Comparison of ENCODE assay signal across 8 cellular contexts in the genomic region with DNA sequence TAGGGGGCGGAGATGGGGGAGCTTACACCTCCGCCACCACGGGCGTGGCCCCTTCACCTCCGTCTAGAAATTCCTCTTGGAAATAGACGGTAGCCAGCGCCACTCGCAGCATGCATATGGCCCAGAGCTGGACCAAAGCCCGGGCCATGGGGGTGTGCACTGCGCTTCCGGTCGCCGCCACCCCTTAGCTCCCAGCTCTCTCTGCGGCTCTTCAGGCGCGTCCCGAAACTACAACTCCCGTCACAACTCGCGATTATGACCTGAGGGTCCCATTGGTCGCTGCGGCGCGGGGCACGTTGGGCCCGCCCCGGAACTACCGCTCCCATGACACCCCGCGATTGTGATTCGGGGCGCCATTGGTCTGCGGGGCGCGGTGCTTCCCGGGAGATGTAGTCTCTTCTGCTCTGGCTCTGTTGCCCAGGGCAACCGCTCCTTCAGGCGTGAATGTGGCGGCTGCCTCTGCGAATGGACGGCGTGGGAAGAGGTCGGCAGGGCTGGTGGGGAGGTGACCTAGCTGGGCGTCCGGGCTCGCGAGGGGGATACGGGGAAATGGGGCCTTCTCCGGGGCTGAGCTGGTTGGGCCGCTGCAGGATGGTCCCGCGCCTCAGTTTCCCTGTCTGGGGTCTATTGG. TPM values are rescaled to one million over a fixed set of nuclear protein-coding genes. Genes with fewer than 3 reads are reported as not detected.
DNase-seq lines count a peak whose midpoint lies in the region; ATAC-seq, FAIRE-seq and TF ChIP-seq lines count a peak whose summit lies in the region.

A gene (plus strand): TSS at position 413 of the 631 bp plus-strand sequence. CDS start 4,399 bp downstream, outside the sequence.
A gene with protein sequence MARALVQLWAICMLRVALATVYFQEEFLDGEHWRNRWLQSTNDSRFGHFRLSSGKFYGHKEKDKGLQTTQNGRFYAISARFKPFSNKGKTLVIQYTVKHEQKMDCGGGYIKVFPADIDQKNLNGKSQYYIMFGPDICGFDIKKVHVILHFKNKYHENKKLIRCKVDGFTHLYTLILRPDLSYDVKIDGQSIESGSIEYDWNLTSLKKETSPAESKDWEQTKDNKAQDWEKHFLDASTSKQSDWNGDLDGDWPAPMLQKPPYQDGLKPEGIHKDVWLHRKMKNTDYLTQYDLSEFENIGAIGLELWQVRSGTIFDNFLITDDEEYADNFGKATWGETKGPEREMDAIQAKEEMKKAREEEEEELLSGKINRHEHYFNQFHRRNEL (minus strand): TSS at position 186 of the 631 bp plus-strand sequence. CDS start 38 bp downstream, at position 148.

- H3K36me3 ChIP-seq in small intestine (ENCODE audit: control insufficient read depth in 2 of 2, insufficient read depth in 2 of 2, low read length in 2 of 2) = peaks cover 0 to 3% of the 10 kb centered on the region in 2 donors

- H3K27me3 ChIP-seq in small intestine (ENCODE audit: control insufficient read depth in 2 of 2, insufficient read depth in 2 of 2, low read length in 2 of 2) = no peaks in the 10 kb centered on the region

- no peaks in the 10 kb centered on the region for H3K9me3 ChIP-seq in small intestine (ENCODE audit: control insufficient read depth, low read depth)

- no peak for FAIRE-seq in small intestine (lab: Jason Lieb, UNC)

- TF ChIP-seq CTCF in WI38 (IDR thresholded peaks at IDR 0.05; ENCODE audit: low read depth, low read length) (no peak), cardiac fibroblast (IDR thresholded peaks at IDR 0.05; ENCODE audit: low read depth, low read length) (no peak)

- DNase-seq in AG08395 (ENCODE audit: low spot score) (peak; percentile 97), NCI-H2227 (lab: John Stamatoyannopoulos, UW; ENCODE audit: unreplicated experiment) (peak; percentile 97), cardiac fibroblast (ENCODE audit: low read depth in 2 of 2) (peak; percentile 99), iPS-NIHi11 (ENCODE audit: low spot score) (peak; percentile 97), small intestine (peak; percentile 99)

- peak within 1 kb of the TSS; percentile 41 to 67 for H3K27ac ChIP-seq in small intestine (ENCODE audit: low read depth in 1 of 2, low read length in 1 of 2)

- ATAC-seq in GM18909 (IDR thresholded peaks at IDR 0.05; ENCODE audit: poor library complexity, unreplicated experiment) (peak; percentile 97), HG03159 (IDR thresholded peaks at IDR 0.05; ENCODE audit: unreplicated experiment) (peak; percentile 96)

- peak within 1 kb of the TSS; percentile 78 for H3K4me3 ChIP-seq in WI38 (ENCODE audit: low read depth, low read length)
- peak within 1 kb of the TSS; percentile 82 to 91 for H3K4me3 ChIP-seq in cardiac fibroblast (replicated peaks in 1 of 2; ENCODE audit: low read depth in 2 of 2, low read length in 2 of 2)
- H3K4me3 ChIP-seq in small intestine (ENCODE audit: low read depth in 1 of 2, low read length in 2 of 2) = peak within 1 kb of the TSS; percentile 47 to 62

- H3K4me1 ChIP-seq in small intestine (ENCODE audit: control insufficient read depth in 2 of 2, insufficient read depth in 1 of 2, low read depth in 1 of 2, low read length in 1 of 2) = no peaks in the 10 kb centered on the region

- 0 to 1% (median 1%) methylated on average over 51 to 52 of the region's 52 CpGs for WGBS in small intestine, 3 donors

RNA-seq across cellular contexts. Expression of the first gene that starts in this region (rescaled TPM):
- polyA plus RNA-seq in small intestine = 1 to 10 TPM in 2 of 3 donors, under 1 TPM in 1; 0.67 to 3.0 (median 1.4) TPM

RNA-seq across cellular contexts. Expression of the second gene that starts in this region (rescaled TPM):
- polyA plus RNA-seq in small intestine = not detected

Comparison
In these comparisons a context has a peak if more than half of its experiments do, and no peak if none do; other contexts are left out.
1. Peak in every context shown above with its lines: DNase-seq, ATAC-seq, H3K4me3 ChIP-seq and H3K27ac ChIP-seq.